Comparison of ENCODE assay signal across 21 cellular contexts in the genomic region with DNA sequence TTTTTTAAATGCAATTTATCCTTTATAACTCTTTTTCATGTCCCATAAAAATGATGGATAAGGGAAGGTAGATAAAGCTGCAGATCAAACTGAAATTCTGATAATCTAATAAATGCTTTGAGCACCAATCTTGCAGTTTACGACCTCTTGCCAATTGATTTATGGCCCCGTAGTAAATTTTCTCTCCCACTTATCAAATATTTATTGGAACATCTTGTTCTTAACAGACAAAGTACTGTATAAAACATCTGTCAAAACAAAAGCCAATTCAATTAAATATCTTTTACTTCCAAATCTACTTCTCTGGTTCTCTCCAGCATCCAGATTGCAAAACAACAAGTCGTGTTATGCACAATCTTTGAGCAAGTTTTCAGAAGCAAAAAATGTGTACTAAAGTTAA.
"Had no signal": no experiment of that assay in that cellular context is flagged by ENCODE, and none has a peak within 500 bp of the region (broad histone marks: within the 10 kb centered on the region; RNA-seq: fewer than 3 reads in every experiment).

No MANE protein-coding gene starts in this region.

- DNase-seq: MG63, NCI-H1092, NCI-H1105 treated with DMSO at 0.1 percent for 48 hours, NCI-H1417 treated with DMSO at 0.1 percent for 48 hours, NCI-H187, NCI-H2029, NCI-H2081 treated with DMSO at 0.1 percent for 48 hours, NCI-H2171, NCI-H226, NCI-H446, NCI-H510A, NCI-H524 treated with DMSO at 0.1 percent for 48 hours, NCI-H69, NCI-H774, Right ventricle myocardium superior, RPMI8226, SIG-M5 had no signal

- H3K27ac ChIP-seq: HL-60, KMS-11, SJSA1, SK-N-MC had no signal
